ENCODE assay signal across 8 cellular contexts in genomic region chr20:4112490-4113420, GRCh38. TPM values are rescaled to one million over a fixed set of nuclear protein-coding genes. Genes with fewer than 3 reads are reported as not detected.
DNase-seq lines count a peak whose midpoint lies in the region; ATAC-seq, FAIRE-seq and TF ChIP-seq lines count a peak whose summit lies in the region.
"Had no signal": no experiment of that assay in that cellular context is flagged by ENCODE, and none has a peak within 500 bp of the region (broad histone marks: within the 10 kb centered on the region; RNA-seq: fewer than 3 reads in every experiment).

No MANE protein-coding gene starts in this region.

- FAIRE-seq in RCC 7860 (lab: Jason Lieb, UNC), result no peak

- ATAC-seq in GM18868 (IDR thresholded peaks at IDR 0.05; ENCODE audit: unreplicated experiment), result peak; percentile 78
- peak; percentile 64 for ATAC-seq in HG02610 (IDR thresholded peaks at IDR 0.05; ENCODE audit: unreplicated experiment)

- no peak for TF ChIP-seq CTCF in fibroblast of the aortic adventitia (IDR thresholded peaks at IDR 0.05; ENCODE audit: insufficient read depth, low read length)

- no peak overlapping the region for H3K4me3 ChIP-seq in fibroblast of the aortic adventitia (ENCODE audit: low read depth, low read length)
- H3K4me3 ChIP-seq: breast epithelium had no signal

- DNase-seq in NCI-H2171 (lab: John Stamatoyannopoulos, UW) (peak; percentile 71), fibroblast of the aortic adventitia (ENCODE audit: low read depth) (peak; percentile 76), NCI-H510A (lab: John Stamatoyannopoulos, UW) (no peak), RCC 7860 (ENCODE audit: low spot score) (no peak)
- DNase-seq in activated CD4-positive, alpha-beta T cell treated with anti-CD3 and anti-CD28 coated beads, Interleukin-2, amount 50 U/mL, for 1 hour, result no peak

RNA-seq across cellular contexts. Expression of gene SMOX, which starts 35.9 kb away (rescaled TPM):
- 7.4 and 7.8 TPM in 2 replicates for total RNA-seq in fibroblast of the aortic adventitia (ENCODE audit: low replicate concordance)

Comparison
In these comparisons a context has a peak if more than half of its experiments do, and no peak if none do; other contexts are left out.
1. DNase-seq: peak in NCI-H2171 (single experiment) and fibroblast of the aortic adventitia (single experiment); none in NCI-H510A (single experiment), RCC 7860 (single experiment) and activated CD4-positive, alpha-beta T cell treated with anti-CD3 and anti-CD28 coated beads, Interleukin-2, amount 50 U/mL, for 1 hour (single experiment).